In the genomic region with DNA sequence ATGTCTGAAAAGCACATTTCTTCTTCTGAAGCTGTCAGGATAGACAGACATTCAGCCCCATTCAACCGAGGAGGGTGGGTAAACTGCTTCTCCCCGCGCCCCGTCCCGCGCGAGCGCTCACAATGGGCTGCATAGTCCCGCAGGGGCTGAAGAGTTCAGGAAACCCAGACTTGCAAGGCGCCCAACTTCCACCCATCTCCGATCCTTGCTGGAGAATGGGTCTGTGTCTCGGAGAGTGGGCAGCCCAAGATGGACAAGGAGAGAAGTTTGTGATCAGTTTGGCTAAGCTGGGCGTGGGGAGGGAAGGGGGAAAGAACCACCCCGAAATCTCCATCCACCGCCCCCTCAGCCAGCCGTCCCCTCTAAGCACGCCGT, we compare ENCODE assay signal across 1 cellular context.
TF ChIP-seq lines count a peak whose summit lies in the region.

No MANE protein-coding gene starts in this region.

TF ChIP-seq in GM23338, 12 proteins besides CTCF, POLR2A, EP300 and RAD21 (continued from another document):
- TF ChIP-seq, protein P1, sequence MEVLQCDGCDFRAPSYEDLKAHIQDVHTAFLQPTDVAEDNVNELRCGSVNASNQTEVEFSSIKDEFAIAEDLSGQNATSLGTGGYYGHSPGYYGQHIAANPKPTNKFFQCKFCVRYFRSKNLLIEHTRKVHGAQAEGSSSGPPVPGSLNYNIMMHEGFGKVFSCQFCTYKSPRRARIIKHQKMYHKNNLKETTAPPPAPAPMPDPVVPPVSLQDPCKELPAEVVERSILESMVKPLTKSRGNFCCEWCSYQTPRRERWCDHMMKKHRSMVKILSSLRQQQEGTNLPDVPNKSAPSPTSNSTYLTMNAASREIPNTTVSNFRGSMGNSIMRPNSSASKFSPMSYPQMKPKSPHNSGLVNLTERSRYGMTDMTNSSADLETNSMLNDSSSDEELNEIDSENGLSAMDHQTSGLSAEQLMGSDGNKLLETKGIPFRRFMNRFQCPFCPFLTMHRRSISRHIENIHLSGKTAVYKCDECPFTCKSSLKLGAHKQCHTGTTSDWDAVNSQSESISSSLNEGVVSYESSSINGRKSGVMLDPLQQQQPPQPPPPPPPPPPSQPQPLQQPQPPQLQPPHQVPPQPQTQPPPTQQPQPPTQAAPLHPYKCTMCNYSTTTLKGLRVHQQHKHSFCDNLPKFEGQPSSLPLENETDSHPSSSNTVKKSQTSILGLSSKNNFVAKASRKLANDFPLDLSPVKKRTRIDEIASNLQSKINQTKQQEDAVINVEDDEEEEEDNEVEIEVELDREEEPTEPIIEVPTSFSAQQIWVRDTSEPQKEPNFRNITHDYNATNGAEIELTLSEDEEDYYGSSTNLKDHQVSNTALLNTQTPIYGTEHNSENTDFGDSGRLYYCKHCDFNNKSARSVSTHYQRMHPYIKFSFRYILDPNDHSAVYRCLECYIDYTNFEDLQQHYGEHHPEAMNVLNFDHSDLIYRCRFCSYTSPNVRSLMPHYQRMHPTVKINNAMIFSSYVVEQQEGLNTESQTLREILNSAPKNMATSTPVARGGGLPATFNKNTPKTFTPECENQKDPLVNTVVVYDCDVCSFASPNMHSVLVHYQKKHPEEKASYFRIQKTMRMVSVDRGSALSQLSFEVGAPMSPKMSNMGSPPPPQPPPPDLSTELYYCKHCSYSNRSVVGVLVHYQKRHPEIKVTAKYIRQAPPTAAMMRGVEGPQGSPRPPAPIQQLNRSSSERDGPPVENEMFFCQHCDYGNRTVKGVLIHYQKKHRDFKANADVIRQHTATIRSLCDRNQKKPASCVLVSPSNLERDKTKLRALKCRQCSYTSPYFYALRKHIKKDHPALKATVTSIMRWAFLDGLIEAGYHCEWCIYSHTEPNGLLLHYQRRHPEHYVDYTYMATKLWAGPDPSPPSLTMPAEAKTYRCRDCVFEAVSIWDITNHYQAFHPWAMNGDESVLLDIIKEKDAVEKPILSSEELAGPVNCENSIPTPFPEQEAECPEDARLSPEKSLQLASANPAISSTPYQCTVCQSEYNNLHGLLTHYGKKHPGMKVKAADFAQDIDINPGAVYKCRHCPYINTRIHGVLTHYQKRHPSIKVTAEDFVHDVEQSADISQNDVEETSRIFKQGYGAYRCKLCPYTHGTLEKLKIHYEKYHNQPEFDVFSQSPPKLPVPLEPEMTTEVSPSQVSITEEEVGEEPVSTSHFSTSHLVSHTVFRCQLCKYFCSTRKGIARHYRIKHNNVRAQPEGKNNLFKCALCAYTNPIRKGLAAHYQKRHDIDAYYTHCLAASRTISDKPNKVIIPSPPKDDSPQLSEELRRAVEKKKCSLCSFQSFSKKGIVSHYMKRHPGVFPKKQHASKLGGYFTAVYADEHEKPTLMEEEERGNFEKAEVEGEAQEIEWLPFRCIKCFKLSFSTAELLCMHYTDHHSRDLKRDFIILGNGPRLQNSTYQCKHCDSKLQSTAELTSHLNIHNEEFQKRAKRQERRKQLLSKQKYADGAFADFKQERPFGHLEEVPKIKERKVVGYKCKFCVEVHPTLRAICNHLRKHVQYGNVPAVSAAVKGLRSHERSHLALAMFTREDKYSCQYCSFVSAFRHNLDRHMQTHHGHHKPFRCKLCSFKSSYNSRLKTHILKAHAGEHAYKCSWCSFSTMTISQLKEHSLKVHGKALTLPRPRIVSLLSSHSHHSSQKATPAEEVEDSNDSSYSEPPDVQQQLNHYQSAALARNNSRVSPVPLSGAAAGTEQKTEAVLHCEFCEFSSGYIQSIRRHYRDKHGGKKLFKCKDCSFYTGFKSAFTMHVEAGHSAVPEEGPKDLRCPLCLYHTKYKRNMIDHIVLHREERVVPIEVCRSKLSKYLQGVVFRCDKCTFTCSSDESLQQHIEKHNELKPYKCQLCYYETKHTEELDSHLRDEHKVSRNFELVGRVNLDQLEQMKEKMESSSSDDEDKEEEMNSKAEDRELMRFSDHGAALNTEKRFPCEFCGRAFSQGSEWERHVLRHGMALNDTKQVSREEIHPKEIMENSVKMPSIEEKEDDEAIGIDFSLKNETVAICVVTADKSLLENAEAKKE (CRISPR knock-in tag; IDR thresholded peaks at IDR 0.05), result no peak
- TF ChIP-seq, protein P2, sequence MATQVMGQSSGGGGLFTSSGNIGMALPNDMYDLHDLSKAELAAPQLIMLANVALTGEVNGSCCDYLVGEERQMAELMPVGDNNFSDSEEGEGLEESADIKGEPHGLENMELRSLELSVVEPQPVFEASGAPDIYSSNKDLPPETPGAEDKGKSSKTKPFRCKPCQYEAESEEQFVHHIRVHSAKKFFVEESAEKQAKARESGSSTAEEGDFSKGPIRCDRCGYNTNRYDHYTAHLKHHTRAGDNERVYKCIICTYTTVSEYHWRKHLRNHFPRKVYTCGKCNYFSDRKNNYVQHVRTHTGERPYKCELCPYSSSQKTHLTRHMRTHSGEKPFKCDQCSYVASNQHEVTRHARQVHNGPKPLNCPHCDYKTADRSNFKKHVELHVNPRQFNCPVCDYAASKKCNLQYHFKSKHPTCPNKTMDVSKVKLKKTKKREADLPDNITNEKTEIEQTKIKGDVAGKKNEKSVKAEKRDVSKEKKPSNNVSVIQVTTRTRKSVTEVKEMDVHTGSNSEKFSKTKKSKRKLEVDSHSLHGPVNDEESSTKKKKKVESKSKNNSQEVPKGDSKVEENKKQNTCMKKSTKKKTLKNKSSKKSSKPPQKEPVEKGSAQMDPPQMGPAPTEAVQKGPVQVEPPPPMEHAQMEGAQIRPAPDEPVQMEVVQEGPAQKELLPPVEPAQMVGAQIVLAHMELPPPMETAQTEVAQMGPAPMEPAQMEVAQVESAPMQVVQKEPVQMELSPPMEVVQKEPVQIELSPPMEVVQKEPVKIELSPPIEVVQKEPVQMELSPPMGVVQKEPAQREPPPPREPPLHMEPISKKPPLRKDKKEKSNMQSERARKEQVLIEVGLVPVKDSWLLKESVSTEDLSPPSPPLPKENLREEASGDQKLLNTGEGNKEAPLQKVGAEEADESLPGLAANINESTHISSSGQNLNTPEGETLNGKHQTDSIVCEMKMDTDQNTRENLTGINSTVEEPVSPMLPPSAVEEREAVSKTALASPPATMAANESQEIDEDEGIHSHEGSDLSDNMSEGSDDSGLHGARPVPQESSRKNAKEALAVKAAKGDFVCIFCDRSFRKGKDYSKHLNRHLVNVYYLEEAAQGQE (IDR thresholded peaks at IDR 0.05; ENCODE audit: unreplicated experiment), result no peak
- TF ChIP-seq CREB1 (CRISPR knock-in tag; IDR thresholded peaks at IDR 0.05; ENCODE audit: low read depth), result no peak
- no peak for TF ChIP-seq EZH2 (IDR thresholded peaks at IDR 0.05; ENCODE audit: low read depth, unreplicated experiment)
- no peak for TF ChIP-seq POLR2AphosphoS5 (IDR thresholded peaks at IDR 0.05; ENCODE audit: low read depth)
- no peak for TF ChIP-seq ZNF114 (CRISPR knock-in tag; IDR thresholded peaks at IDR 0.05)
- TF ChIP-seq JUNB (IDR thresholded peaks at IDR 0.05; ENCODE audit: unreplicated experiment), result no peak
TF ChIP-seq in GM23338: peak in this region for 0.
